ENCODE assay signal across 20 cellular contexts in the genomic region with DNA sequence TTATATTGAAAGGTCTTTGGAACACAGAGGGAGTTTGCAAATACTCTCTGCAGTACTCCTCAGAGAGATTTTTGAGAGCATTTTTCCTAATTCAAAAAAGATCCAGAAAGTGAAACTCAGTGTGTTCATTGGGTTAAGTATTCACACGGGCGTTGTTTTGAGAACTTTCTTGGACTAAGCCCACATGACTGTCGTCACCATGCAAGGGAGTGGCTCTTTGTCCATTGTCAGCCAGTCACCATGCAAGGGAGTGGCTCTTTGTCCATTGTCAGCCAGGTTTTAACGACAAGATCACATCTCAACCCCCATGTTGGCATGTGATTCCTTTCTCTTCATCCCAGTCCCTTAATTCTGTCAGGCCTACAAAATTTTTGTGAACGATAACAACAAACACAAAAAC.
DNase-seq lines count a peak whose midpoint lies in the region; ATAC-seq and TF ChIP-seq lines count a peak whose summit lies in the region.
"Had no signal": no experiment of that assay in that cellular context is flagged by ENCODE, and none has a peak within 500 bp of the region (broad histone marks: within the 10 kb centered on the region; RNA-seq: fewer than 3 reads in every experiment).

No MANE protein-coding gene starts in this region.

- H3K4me3 ChIP-seq in left lung (peak overlapping the region in 1 of 2 donors; percentile 3), upper lobe of left lung (peak overlapping the region in 2 of 4 donors; percentile 10 to 32)
- H3K4me3 ChIP-seq: gastroesophageal sphincter had no signal

- DNase-seq in Right ventricle myocardium inferior (ENCODE audit: missing footprints) (no peak), left cardiac atrium (no peak), epithelial cell of prostate (ENCODE audit: low read depth, low spot score) (no peak), left lung (no peak), upper lobe of left lung (peak in 1 of 2 donors; percentile 39), AML-193 (lab: John Stamatoyannopoulos, UW) (no peak), NCI-H2196 (lab: John Stamatoyannopoulos, UW; ENCODE audit: unreplicated experiment) (no peak)
- no peak for DNase-seq in activated naive CD4-positive, alpha-beta T cell treated with anti-CD3 and anti-CD28 coated beads, Interleukin-2, amount 10 ng/mL, durations not matched to agents 7 days and 5 days
- DNase-seq: activated CD8-positive, alpha-beta T cell treated with anti-CD3 and anti-CD28 coated beads for 36 hours; CD8-positive, alpha-beta T cell; cortex of kidney; NCI-H1694; NCI-H510A; stimulated activated naive CD8-positive, alpha-beta T cell treated with anti-CD3 and anti-CD28 coated beads, Interleukin-15, amount 100 ng/mL, for 72 hours; T-cell had no signal

- H3K4me3 Mint-ChIP-seq in activated naive CD4-positive, alpha-beta T cell treated with anti-CD3 and anti-CD28 coated beads, Interleukin-2, amount 10 ng/mL, durations not matched to agents 7 days and 5 days: no peak overlapping the region
- H3K4me3 Mint-ChIP-seq: activated CD8-positive, alpha-beta T cell treated with anti-CD3 and anti-CD28 coated beads for 36 hours; activated T-helper 17 cell treated with anti-CD3 and anti-CD28 coated beads, Interleukin-2, amount 50 U/mL, for 72 hours; CD8-positive, alpha-beta T cell; stimulated activated naive CD8-positive, alpha-beta T cell treated with anti-CD3 and anti-CD28 coated beads, Interleukin-15, amount 100 ng/mL, for 72 hours; T-cell had no signal

- H3K4me1 ChIP-seq in left lung (peaks cover 0 to 4% of the 10 kb centered on the region in 2 donors), upper lobe of left lung (peaks cover 0 to 5% (median 2%) of the 10 kb centered on the region in 4 donors)
- H3K4me1 ChIP-seq: parathyroid adenoma had no signal

- H3K27ac ChIP-seq in epithelial cell of prostate (peak overlapping the region; percentile 56), left lung (no peak overlapping the region), upper lobe of left lung (peak overlapping the region in 3 of 4 donors; percentile 17 to 46 (median 25))
- H3K27ac ChIP-seq: gastroesophageal sphincter, parathyroid adenoma, VCaP had no signal

- intact Hi-C loops in Right ventricle myocardium inferior (cut with DNase I) (no loop called here), left cardiac atrium (cut with DNase I) (loop anchor here (5.0 to 10.0 kb wide), 3 partner anchors 83 to 623 kb away; a partner anchor contains a TSS), left lung (cut with DNase I) (no loop called here)

- H3K27me3 Mint-ChIP-seq in activated naive CD4-positive, alpha-beta T cell treated with anti-CD3 and anti-CD28 coated beads, Interleukin-2, amount 10 ng/mL, durations not matched to agents 7 days and 5 days: peaks cover 8% of the 10 kb centered on the region
- H3K27me3 Mint-ChIP-seq: activated T-helper 17 cell treated with anti-CD3 and anti-CD28 coated beads, Interleukin-2, amount 50 U/mL, for 72 hours had no signal

- TF ChIP-seq CTCF in left lung (IDR thresholded peaks at IDR 0.05) (no peak), upper lobe of left lung (IDR thresholded peaks at IDR 0.05) (no peak)

- no peaks in the 10 kb centered on the region for H3K9me3 Mint-ChIP-seq in activated naive CD4-positive, alpha-beta T cell treated with anti-CD3 and anti-CD28 coated beads, Interleukin-2, amount 10 ng/mL, durations not matched to agents 7 days and 5 days
- H3K9me3 Mint-ChIP-seq: activated CD8-positive, alpha-beta T cell treated with anti-CD3 and anti-CD28 coated beads for 36 hours; activated T-helper 17 cell treated with anti-CD3 and anti-CD28 coated beads, Interleukin-2, amount 50 U/mL, for 72 hours; CD8-positive, alpha-beta T cell; stimulated activated naive CD8-positive, alpha-beta T cell treated with anti-CD3 and anti-CD28 coated beads, Interleukin-15, amount 100 ng/mL, for 72 hours; T-cell had no signal

- H3K36me3 Mint-ChIP-seq in activated naive CD4-positive, alpha-beta T cell treated with anti-CD3 and anti-CD28 coated beads, Interleukin-2, amount 10 ng/mL, durations not matched to agents 7 days and 5 days: no peaks in the 10 kb centered on the region
- H3K36me3 Mint-ChIP-seq: CD8-positive, alpha-beta T cell; T-cell had no signal

- H3K36me3 ChIP-seq in left lung (no peaks in the 10 kb centered on the region), upper lobe of left lung (no peaks in the 10 kb centered on the region)
- H3K36me3 ChIP-seq: gastroesophageal sphincter had no signal

- H3K4me1 Mint-ChIP-seq in activated naive CD4-positive, alpha-beta T cell treated with anti-CD3 and anti-CD28 coated beads, Interleukin-2, amount 10 ng/mL, durations not matched to agents 7 days and 5 days: peaks cover 2% of the 10 kb centered on the region

- 49 to 62% methylated on average over 5 of the region's 5 CpGs for WGBS in upper lobe of left lung, 2 donors

- no peak for TF ChIP-seq EP300 in upper lobe of left lung (IDR thresholded peaks at IDR 0.05)

- H3K9me3 ChIP-seq in left lung (no peaks in the 10 kb centered on the region), upper lobe of left lung (no peaks in the 10 kb centered on the region)
- H3K9me3 ChIP-seq: gastroesophageal sphincter had no signal

- no peak overlapping the region for H3K27ac Mint-ChIP-seq in activated naive CD4-positive, alpha-beta T cell treated with anti-CD3 and anti-CD28 coated beads, Interleukin-2, amount 10 ng/mL, durations not matched to agents 7 days and 5 days
- H3K27ac Mint-ChIP-seq: activated CD8-positive, alpha-beta T cell treated with anti-CD3 and anti-CD28 coated beads for 36 hours; activated T-helper 17 cell treated with anti-CD3 and anti-CD28 coated beads, Interleukin-2, amount 50 U/mL, for 72 hours; CD8-positive, alpha-beta T cell; stimulated activated naive CD8-positive, alpha-beta T cell treated with anti-CD3 and anti-CD28 coated beads, Interleukin-15, amount 100 ng/mL, for 72 hours; T-cell had no signal

- H3K27me3 ChIP-seq in left lung: no peaks in the 10 kb centered on the region
- H3K27me3 ChIP-seq in upper lobe of left lung: no peaks in the 10 kb centered on the region

- CTCF ChIA-PET in activated naive CD4-positive, alpha-beta T cell treated with anti-CD3 and anti-CD28 coated beads, Interleukin-2, amount 10 ng/mL, durations not matched to agents 7 days and 5 days (lab: Charles Lee): no interaction called here

- TF ChIP-seq POLR2A in upper lobe of left lung (IDR thresholded peaks at IDR 0.05): no peak

- ATAC-seq in Right ventricle myocardium inferior: peak; percentile 54
- ATAC-seq in left cardiac atrium: no peak
- peak; percentile 79 for ATAC-seq in left lung
- ATAC-seq in upper lobe of left lung (ENCODE audit: low FRiP score in 2 of 2): peak in 1 of 2 donors; percentile 63
- ATAC-seq: activated CD8-positive, alpha-beta T cell treated with anti-CD3 and anti-CD28 coated beads for 36 hours; activated T-helper 17 cell treated with anti-CD3 and anti-CD28 coated beads, Interleukin-2, amount 50 U/mL, for 72 hours; CD8-positive, alpha-beta T cell; gastroesophageal sphincter; Panc1; stimulated activated naive CD8-positive, alpha-beta T cell treated with anti-CD3 and anti-CD28 coated beads, Interleukin-15, amount 100 ng/mL, for 72 hours; T-cell had no signal

Comparison
In these comparisons a context has a peak if more than half of its experiments do, and no peak if none do; other contexts are left out.
1. ATAC-seq: peak in Right ventricle myocardium inferior (single experiment) and left lung (single experiment); none in left cardiac atrium (0 of 2).
2. intact Hi-C loops: an anchor here in left cardiac atrium (5.0 to 10.0 kb wide); none called in Right ventricle myocardium inferior and left lung.
3. H3K27ac ChIP-seq: peak in epithelial cell of prostate (single experiment) and upper lobe of left lung (3 of 4); none in left lung (0 of 2).